Comparison of ENCODE assay signal across 20 cellular contexts in genomic region chr14:53978194-53978593, GRCh38.
"Had no signal": no experiment of that assay in that cellular context is flagged by ENCODE, and none has a peak within 500 bp of the region (broad histone marks: within the 10 kb centered on the region; RNA-seq: fewer than 3 reads in every experiment).

No MANE protein-coding gene starts in this region.

- H3K4me3 ChIP-seq: coronary artery, lower lobe of right lung, psoas muscle, sigmoid colon, skin epidermis, stomach, thoracic aorta, transverse colon had no signal

- H3K4me1 ChIP-seq: foreskin keratinocyte, lower lobe of right lung, psoas muscle, sigmoid colon, transverse colon had no signal

- ATAC-seq: foreskin keratinocyte; left lobe of liver; lower lobe of right lung; natural killer cell treated with Interleukin-12 subunit alpha and Interleukin-12 subunit beta and Interleukin-15 and Interleukin-18, amount 100 ng/mL, for 72 hours; psoas muscle had no signal

- H3K27me3 ChIP-seq: foreskin keratinocyte, sigmoid colon, stomach, transverse colon had no signal

- H3K36me3 ChIP-seq: lower lobe of right lung, sigmoid colon, stomach, thoracic aorta, transverse colon had no signal

- DNase-seq: effector CD4-positive, alpha-beta T cell; endodermal cell; erythroblast; foreskin keratinocyte; kidney glomerular epithelial cell; lower lobe of right lung; midbrain; psoas muscle; retina; sigmoid colon; stimulated activated CD4-positive, alpha-beta T cell treated with anti-CD3 and anti-CD28 coated beads, Interleukin-12 subunit alpha, Interleukin-12 subunit beta, amount 100 ng/mL, for 4 hours; stimulated activated naive CD4-positive, alpha-beta T cell; stomach; substantia nigra; transverse colon had no signal

- H3K27ac ChIP-seq: coronary artery, foreskin keratinocyte, lower lobe of right lung, psoas muscle, sigmoid colon, stomach, thoracic aorta had no signal

- H3K9me3 ChIP-seq: lower lobe of right lung, psoas muscle, sigmoid colon, stomach, thoracic aorta, transverse colon had no signal
